ENCODE assay signal across 25 cellular contexts in genomic region chr13:111122631-111123030, GRCh38.
"Had no signal": no experiment of that assay in that cellular context is flagged by ENCODE, and none has a peak within 500 bp of the region (broad histone marks: within the 10 kb centered on the region; RNA-seq: fewer than 3 reads in every experiment).

No MANE protein-coding gene starts in this region.

- H3K27ac ChIP-seq: cardiac muscle cell, esophagus squamous epithelium, pancreas, prostate gland, transverse colon had no signal

- H3K9me3 Mint-ChIP-seq: central memory CD8-positive, alpha-beta T cell; memory B cell; naive B cell; natural killer cell treated with Interleukin-12 subunit alpha and Interleukin-12 subunit beta and Interleukin-15 and Interleukin-18, amount 100 ng/mL, for 72 hours; stimulated activated naive B cell treated with anti-CD40 and anti-IgM and Interleukin-4, amounts not matched to agents 10 μg/mL and 1 μg/mL and 100 μg/mL, for 72 hours; stimulated activated naive CD8-positive, alpha-beta T cell treated with anti-CD3 and anti-CD28 coated beads, Interleukin-15, Interleukin-2, amounts not matched to agents 100 ng/mL and 50 ng/mL, for 24 hours had no signal

- H3K4me3 Mint-ChIP-seq: central memory CD8-positive, alpha-beta T cell; memory B cell; naive B cell; natural killer cell treated with Interleukin-12 subunit alpha and Interleukin-12 subunit beta and Interleukin-15 and Interleukin-18, amount 100 ng/mL, for 72 hours; stimulated activated naive B cell treated with anti-CD40 and anti-IgM and Interleukin-4, amounts not matched to agents 10 μg/mL and 1 μg/mL and 100 μg/mL, for 72 hours; stimulated activated naive CD8-positive, alpha-beta T cell treated with anti-CD3 and anti-CD28 coated beads, Interleukin-15, Interleukin-2, amounts not matched to agents 100 ng/mL and 50 ng/mL, for 24 hours had no signal

- DNase-seq: dermis blood vessel endothelial cell; effector memory CD4-positive, alpha-beta T cell; erythroblast; esophagus squamous epithelium; foreskin melanocyte; head of caudate nucleus; kidney; naive B cell; nucleus accumbens; pancreas; right cardiac atrium; small intestine; stimulated activated CD4-positive, alpha-beta T cell treated with anti-CD3 and anti-CD28 coated beads, Interleukin-15, amount 100 ng/mL, for 24 hours; stimulated activated CD4-positive, alpha-beta T cell treated with anti-CD3 and anti-CD28 coated beads, Interleukin-2, amount 100 ng/mL, for 48 hours; stimulated activated naive B cell treated with anti-CD40 and anti-IgM and Interleukin-4, amounts not matched to agents 10 μg/mL and 1 μg/mL and 100 μg/mL, for 72 hours; transverse colon had no signal

- H3K9me3 ChIP-seq: esophagus squamous epithelium, pancreas, prostate gland, transverse colon had no signal

- H3K27ac Mint-ChIP-seq: memory B cell; naive B cell; natural killer cell treated with Interleukin-12 subunit alpha and Interleukin-12 subunit beta and Interleukin-15 and Interleukin-18, amount 100 ng/mL, for 72 hours; stimulated activated naive B cell treated with anti-CD40 and anti-IgM and Interleukin-4, amounts not matched to agents 10 μg/mL and 1 μg/mL and 100 μg/mL, for 72 hours; stimulated activated naive CD8-positive, alpha-beta T cell treated with anti-CD3 and anti-CD28 coated beads, Interleukin-15, Interleukin-2, amounts not matched to agents 100 ng/mL and 50 ng/mL, for 24 hours had no signal

- H3K4me3 ChIP-seq: cardiac muscle cell, coronary artery, esophagus squamous epithelium, lung, pancreas, prostate gland, transverse colon had no signal

- ATAC-seq: left lobe of liver; pancreas; right cardiac atrium; stimulated activated naive B cell treated with anti-CD40 and anti-IgM and Interleukin-4, amounts not matched to agents 10 μg/mL and 1 μg/mL and 100 μg/mL, for 72 hours had no signal

- H3K4me1 ChIP-seq: pancreas, prostate gland, transverse colon had no signal

- H3K27me3 ChIP-seq: pancreas had no signal

- H3K4me1 Mint-ChIP-seq: central memory CD8-positive, alpha-beta T cell; memory B cell; naive B cell had no signal

- H3K36me3 Mint-ChIP-seq: natural killer cell treated with Interleukin-12 subunit alpha and Interleukin-12 subunit beta and Interleukin-15 and Interleukin-18, amount 100 ng/mL, for 72 hours; stimulated activated naive B cell treated with anti-CD40 and anti-IgM and Interleukin-4, amounts not matched to agents 10 μg/mL and 1 μg/mL and 100 μg/mL, for 72 hours had no signal

- H3K36me3 ChIP-seq: cardiac muscle cell, esophagus squamous epithelium, pancreas, prostate gland, transverse colon had no signal
